ENCODE assay signal across 1 cellular context in the genomic region with DNA sequence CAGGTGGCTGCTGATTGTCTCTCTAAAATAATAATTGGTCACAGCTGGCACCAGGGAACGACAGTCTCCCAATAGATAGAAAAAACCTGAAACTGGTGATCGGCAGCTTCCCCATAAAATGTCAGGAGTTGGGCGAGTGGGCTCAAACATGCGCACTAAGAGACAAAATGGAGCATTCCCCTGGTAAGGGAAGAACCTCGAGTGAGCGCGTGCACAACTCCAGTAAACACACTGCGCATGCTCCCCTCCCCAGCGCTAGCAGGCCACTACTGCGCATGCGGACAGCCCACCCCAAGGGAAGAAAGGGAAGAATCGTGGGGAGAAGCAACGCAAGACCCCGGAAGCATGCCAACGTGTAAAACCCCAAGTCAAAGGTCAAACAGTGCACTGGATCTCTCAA.
TF ChIP-seq lines count a peak whose summit lies in the region.

No MANE protein-coding gene starts in this region.

TF ChIP-seq in K562, 482 proteins besides CTCF, POLR2A, EP300 and RAD21 (continued from another document and continues in another):
- TF ChIP-seq, protein P1, sequence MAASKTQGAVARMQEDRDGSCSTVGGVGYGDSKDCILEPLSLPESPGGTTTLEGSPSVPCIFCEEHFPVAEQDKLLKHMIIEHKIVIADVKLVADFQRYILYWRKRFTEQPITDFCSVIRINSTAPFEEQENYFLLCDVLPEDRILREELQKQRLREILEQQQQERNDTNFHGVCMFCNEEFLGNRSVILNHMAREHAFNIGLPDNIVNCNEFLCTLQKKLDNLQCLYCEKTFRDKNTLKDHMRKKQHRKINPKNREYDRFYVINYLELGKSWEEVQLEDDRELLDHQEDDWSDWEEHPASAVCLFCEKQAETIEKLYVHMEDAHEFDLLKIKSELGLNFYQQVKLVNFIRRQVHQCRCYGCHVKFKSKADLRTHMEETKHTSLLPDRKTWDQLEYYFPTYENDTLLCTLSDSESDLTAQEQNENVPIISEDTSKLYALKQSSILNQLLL (CRISPR knock-in tag; IDR thresholded peaks at IDR 0.05; ENCODE audit: borderline replicate concordance), result no peak
- TF ChIP-seq ZSCAN32 (CRISPR knock-in tag; IDR thresholded peaks at IDR 0.05) (no peak), YY1 (IDR thresholded peaks at IDR 0.05; ENCODE audit: borderline replicate concordance in 1 of 3, control insufficient read depth in 1 of 3, extremely low read depth in 1 of 3, insufficient read depth in 3 of 3, insufficient read length in 1 of 3, insufficient replicate concordance in 2 of 3, low read depth in 1 of 3, low read length in 2 of 3) (peak in 1 of 3 experiments; percentile 58), MEF2D (tag; conservative IDR thresholded peaks at IDR 0.05; ENCODE audit: low read depth) (no peak), POLR3G (IDR thresholded peaks at IDR 0.05; ENCODE audit: extremely low read depth, insufficient read length, insufficient replicate concordance) (no peak), ZNF717 (CRISPR knock-in tag; IDR thresholded peaks at IDR 0.05) (no peak), SRSF1 (IDR thresholded peaks at IDR 0.05; ENCODE audit: low read depth, low read length) (no peak), STAT5A (IDR thresholded peaks at IDR 0.05; ENCODE audit: borderline replicate concordance, low read length) (no peak), ZNF707 (CRISPR knock-in tag; conservative IDR thresholded peaks at IDR 0.05) (no peak), E2F6 (IDR thresholded peaks at IDR 0.05; ENCODE audit: borderline replicate concordance in 1 of 2, extremely low read depth in 1 of 2, insufficient read depth in 1 of 2, insufficient read length in 1 of 2, low read depth in 1 of 2, low read length in 1 of 2, poor library complexity in 1 of 2, severe bottlenecking in 1 of 2) (peak; percentile 45 to 66), ZFP1 (CRISPR knock-in tag; IDR thresholded peaks at IDR 0.05) (no peak), NR2C2 (CRISPR knock-in tag; IDR thresholded peaks at IDR 0.05) (no peak), NR2C2 (tag; IDR thresholded peaks at IDR 0.05) (0 out of 2 replicates have a peak, but pooled peaks have one; percentile 47), POLR2B (IDR thresholded peaks at IDR 0.05; ENCODE audit: low read depth, partially characterized antibody) (peak; percentile 31), MGA (IDR thresholded peaks at IDR 0.05) (peak; percentile 80), NONO (IDR thresholded peaks at IDR 0.05; ENCODE audit: low read depth in 2 of 2, low read length in 1 of 2) (no peak), ARID1B (IDR thresholded peaks at IDR 0.05) (no peak), ZNF184 (CRISPR knock-in tag; IDR thresholded peaks at IDR 0.05) (no peak), ELF2 (CRISPR knock-in tag; IDR thresholded peaks at IDR 0.05) (no peak), ZNF583 (CRISPR knock-in tag; IDR thresholded peaks at IDR 0.05) (no peak), ATF1 (CRISPR knock-in tag; IDR thresholded peaks at IDR 0.05) (no peak), ATF1 (tag; IDR thresholded peaks at IDR 0.05) (no peak), RBM25 (IDR thresholded peaks at IDR 0.05; ENCODE audit: low read depth, low read length, severe bottlenecking) (no peak), TBP (optimal IDR thresholded peaks at IDR 0.05; ENCODE audit: low read depth, low read length) (no peak), C11orf30 (IDR thresholded peaks at IDR 0.05; ENCODE audit: low read depth) (no peak), KDM4B (IDR thresholded peaks at IDR 0.05; ENCODE audit: borderline replicate concordance in 2 of 2, low read depth in 1 of 2) (no peak), TAF7 (tag; IDR thresholded peaks at IDR 0.05) (no peak), ZNF398 (CRISPR knock-in tag; IDR thresholded peaks at IDR 0.05) (no peak), ZNF134 (CRISPR knock-in tag; conservative IDR thresholded peaks at IDR 0.05) (0 out of 2 replicates have a peak, but pooled peaks have one; percentile 32), GABPB2 (CRISPR knock-in tag; conservative IDR thresholded peaks at IDR 0.05) (no peak), SRSF3 (IDR thresholded peaks at IDR 0.05; ENCODE audit: insufficient read depth, low read length) (no peak), ZNF316 (IDR thresholded peaks at IDR 0.05) (no peak)
- TF ChIP-seq, protein P2, sequence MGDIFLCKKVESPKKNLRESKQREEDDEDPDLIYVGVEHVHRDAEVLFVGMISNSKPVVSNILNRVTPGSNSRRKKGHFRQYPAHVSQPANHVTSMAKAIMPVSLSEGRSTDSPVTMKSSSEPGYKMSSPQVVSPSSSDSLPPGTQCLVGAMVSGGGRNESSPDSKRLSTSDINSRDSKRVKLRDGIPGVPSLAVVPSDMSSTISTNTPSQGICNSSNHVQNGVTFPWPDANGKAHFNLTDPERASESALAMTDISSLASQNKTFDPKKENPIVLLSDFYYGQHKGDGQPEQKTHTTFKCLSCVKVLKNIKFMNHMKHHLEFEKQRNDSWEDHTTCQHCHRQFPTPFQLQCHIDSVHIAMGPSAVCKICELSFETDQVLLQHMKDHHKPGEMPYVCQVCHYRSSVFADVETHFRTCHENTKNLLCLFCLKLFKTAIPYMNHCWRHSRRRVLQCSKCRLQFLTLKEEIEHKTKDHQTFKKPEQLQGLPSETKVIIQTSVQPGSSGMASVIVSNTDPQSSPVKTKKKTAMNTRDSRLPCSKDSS (IDR thresholded peaks at IDR 0.05; ENCODE audit: low read depth, partially characterized antibody), result no peak
- TF ChIP-seq, protein P3, sequence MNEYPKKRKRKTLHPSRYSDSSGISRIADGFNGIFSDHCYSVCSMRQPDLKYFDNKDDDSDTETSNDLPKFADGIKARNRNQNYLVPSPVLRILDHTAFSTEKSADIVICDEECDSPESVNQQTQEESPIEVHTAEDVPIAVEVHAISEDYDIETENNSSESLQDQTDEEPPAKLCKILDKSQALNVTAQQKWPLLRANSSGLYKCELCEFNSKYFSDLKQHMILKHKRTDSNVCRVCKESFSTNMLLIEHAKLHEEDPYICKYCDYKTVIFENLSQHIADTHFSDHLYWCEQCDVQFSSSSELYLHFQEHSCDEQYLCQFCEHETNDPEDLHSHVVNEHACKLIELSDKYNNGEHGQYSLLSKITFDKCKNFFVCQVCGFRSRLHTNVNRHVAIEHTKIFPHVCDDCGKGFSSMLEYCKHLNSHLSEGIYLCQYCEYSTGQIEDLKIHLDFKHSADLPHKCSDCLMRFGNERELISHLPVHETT (CRISPR knock-in tag; conservative IDR thresholded peaks at IDR 0.05 in 1 of 2, IDR thresholded peaks at IDR 0.05 in 1 of 2), result no peak
- TF ChIP-seq, protein P4, sequence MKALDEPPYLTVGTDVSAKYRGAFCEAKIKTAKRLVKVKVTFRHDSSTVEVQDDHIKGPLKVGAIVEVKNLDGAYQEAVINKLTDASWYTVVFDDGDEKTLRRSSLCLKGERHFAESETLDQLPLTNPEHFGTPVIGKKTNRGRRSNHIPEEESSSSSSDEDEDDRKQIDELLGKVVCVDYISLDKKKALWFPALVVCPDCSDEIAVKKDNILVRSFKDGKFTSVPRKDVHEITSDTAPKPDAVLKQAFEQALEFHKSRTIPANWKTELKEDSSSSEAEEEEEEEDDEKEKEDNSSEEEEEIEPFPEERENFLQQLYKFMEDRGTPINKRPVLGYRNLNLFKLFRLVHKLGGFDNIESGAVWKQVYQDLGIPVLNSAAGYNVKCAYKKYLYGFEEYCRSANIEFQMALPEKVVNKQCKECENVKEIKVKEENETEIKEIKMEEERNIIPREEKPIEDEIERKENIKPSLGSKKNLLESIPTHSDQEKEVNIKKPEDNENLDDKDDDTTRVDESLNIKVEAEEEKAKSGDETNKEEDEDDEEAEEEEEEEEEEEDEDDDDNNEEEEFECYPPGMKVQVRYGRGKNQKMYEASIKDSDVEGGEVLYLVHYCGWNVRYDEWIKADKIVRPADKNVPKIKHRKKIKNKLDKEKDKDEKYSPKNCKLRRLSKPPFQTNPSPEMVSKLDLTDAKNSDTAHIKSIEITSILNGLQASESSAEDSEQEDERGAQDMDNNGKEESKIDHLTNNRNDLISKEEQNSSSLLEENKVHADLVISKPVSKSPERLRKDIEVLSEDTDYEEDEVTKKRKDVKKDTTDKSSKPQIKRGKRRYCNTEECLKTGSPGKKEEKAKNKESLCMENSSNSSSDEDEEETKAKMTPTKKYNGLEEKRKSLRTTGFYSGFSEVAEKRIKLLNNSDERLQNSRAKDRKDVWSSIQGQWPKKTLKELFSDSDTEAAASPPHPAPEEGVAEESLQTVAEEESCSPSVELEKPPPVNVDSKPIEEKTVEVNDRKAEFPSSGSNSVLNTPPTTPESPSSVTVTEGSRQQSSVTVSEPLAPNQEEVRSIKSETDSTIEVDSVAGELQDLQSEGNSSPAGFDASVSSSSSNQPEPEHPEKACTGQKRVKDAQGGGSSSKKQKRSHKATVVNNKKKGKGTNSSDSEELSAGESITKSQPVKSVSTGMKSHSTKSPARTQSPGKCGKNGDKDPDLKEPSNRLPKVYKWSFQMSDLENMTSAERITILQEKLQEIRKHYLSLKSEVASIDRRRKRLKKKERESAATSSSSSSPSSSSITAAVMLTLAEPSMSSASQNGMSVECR (CRISPR knock-in tag; IDR thresholded peaks at IDR 0.05), result no peak
